Comparison of ENCODE assay signal across 2 cellular contexts in the genomic region with DNA sequence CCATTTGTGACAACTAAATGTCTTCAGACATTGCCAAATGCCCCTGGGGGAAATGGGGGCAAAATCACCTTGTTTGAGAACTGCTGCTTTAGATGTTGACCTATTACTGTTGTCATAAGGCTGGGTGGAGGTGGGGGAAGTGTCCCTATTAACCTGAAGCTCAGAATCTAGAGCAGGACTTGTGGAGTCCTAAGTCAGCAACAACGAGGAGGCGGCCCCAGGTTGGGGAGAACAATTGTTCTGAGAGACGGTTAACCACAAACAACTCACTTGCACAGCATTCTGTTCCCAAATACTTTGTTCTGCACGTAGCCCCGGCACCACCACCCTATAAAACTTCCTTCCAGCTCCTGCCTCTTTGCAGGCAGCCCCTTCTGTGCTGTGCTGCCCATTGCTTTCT.
TF ChIP-seq lines count a peak whose summit lies in the region.

No MANE protein-coding gene starts in this region.

TF ChIP-seq in H1, 55 proteins besides CTCF, POLR2A, EP300 and RAD21 (continued from another document):
- TF ChIP-seq HDAC2 (IDR thresholded peaks at IDR 0.05; ENCODE audit: borderline replicate concordance in 1 of 2, low read depth in 2 of 2, low read length in 2 of 2) (no peak), FOSL1 (IDR thresholded peaks at IDR 0.05; ENCODE audit: insufficient read depth, low read depth, low read length) (no peak), ASH2L (IDR thresholded peaks at IDR 0.05; ENCODE audit: low read length) (no peak), EZH2 (IDR thresholded peaks at IDR 0.05; ENCODE audit: low read depth, low read length, severe bottlenecking) (no peak)

TF ChIP-seq in SK-N-SH treated with all-trans-retinoic acid at 6 μM for 48 hours, 23 proteins besides CTCF, POLR2A, EP300 and RAD21 (continued from another document):
- TF ChIP-seq, protein P1, sequence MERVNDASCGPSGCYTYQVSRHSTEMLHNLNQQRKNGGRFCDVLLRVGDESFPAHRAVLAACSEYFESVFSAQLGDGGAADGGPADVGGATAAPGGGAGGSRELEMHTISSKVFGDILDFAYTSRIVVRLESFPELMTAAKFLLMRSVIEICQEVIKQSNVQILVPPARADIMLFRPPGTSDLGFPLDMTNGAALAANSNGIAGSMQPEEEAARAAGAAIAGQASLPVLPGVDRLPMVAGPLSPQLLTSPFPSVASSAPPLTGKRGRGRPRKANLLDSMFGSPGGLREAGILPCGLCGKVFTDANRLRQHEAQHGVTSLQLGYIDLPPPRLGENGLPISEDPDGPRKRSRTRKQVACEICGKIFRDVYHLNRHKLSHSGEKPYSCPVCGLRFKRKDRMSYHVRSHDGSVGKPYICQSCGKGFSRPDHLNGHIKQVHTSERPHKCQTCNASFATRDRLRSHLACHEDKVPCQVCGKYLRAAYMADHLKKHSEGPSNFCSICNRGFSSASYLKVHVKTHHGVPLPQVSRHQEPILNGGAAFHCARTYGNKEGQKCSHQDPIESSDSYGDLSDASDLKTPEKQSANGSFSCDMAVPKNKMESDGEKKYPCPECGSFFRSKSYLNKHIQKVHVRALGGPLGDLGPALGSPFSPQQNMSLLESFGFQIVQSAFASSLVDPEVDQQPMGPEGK (CRISPR knock-in tag; IDR thresholded peaks at IDR 0.05; ENCODE audit: borderline replicate concordance), result no peak
- TF ChIP-seq ZNF8 (CRISPR knock-in tag; IDR thresholded peaks at IDR 0.05) (no peak), BACH2 (CRISPR knock-in tag; IDR thresholded peaks at IDR 0.05; ENCODE audit: borderline replicate concordance) (no peak), ARNTL (CRISPR knock-in tag; IDR thresholded peaks at IDR 0.05; ENCODE audit: borderline replicate concordance, low read depth) (no peak), CSDC2 (CRISPR knock-in tag; IDR thresholded peaks at IDR 0.05) (no peak), OSR1 (CRISPR knock-in tag; IDR thresholded peaks at IDR 0.05) (no peak), RARB (CRISPR knock-in tag; IDR thresholded peaks at IDR 0.05) (no peak), ISL1 (CRISPR knock-in tag; IDR thresholded peaks at IDR 0.05) (no peak), CREB5 (CRISPR knock-in tag; IDR thresholded peaks at IDR 0.05; ENCODE audit: low read depth) (no peak), PPARA (CRISPR knock-in tag; IDR thresholded peaks at IDR 0.05; ENCODE audit: borderline replicate concordance) (no peak), ZNF70 (CRISPR knock-in tag; IDR thresholded peaks at IDR 0.05) (no peak), ESRRG (CRISPR knock-in tag; IDR thresholded peaks at IDR 0.05) (no peak)
